Comparison of ENCODE assay signal across 1 cellular context in genomic region chr1:205749094-205749825, GRCh38.
TF ChIP-seq lines count a peak whose summit lies in the region.

No MANE protein-coding gene starts in this region.

TF ChIP-seq in K562, 482 proteins besides CTCF, POLR2A, EP300 and RAD21 (continued from another document and continues in another):
- peak; percentile 71 for TF ChIP-seq ZNF407 (IDR thresholded peaks at IDR 0.05; ENCODE audit: low read depth)
- peak; percentile 19 for TF ChIP-seq SNRNP70 (optimal IDR thresholded peaks at IDR 0.05; ENCODE audit: low read depth, low read length)
- TF ChIP-seq HDAC3 (IDR thresholded peaks at IDR 0.05; ENCODE audit: borderline replicate concordance, partially characterized antibody): no peak
- TF ChIP-seq PPARD (CRISPR knock-in tag; IDR thresholded peaks at IDR 0.05): no peak
- no peak; a peak in 1 of 4 replicates for TF ChIP-seq FOXK2 (conservative IDR thresholded peaks at IDR 0.05 in 1 of 2, IDR thresholded peaks at IDR 0.05 in 1 of 2; ENCODE audit: low read depth in 2 of 2)
- TF ChIP-seq POLR3A (IDR thresholded peaks at IDR 0.05; ENCODE audit: borderline replicate concordance, extremely low read depth, insufficient read depth, insufficient read length): no peak
- TF ChIP-seq TFAP4 (CRISPR knock-in tag; IDR thresholded peaks at IDR 0.05; ENCODE audit: borderline replicate concordance): peak; percentile 86
- TF ChIP-seq CUX1 (CRISPR knock-in tag; IDR thresholded peaks at IDR 0.05): no peak
- TF ChIP-seq ARNT (IDR thresholded peaks at IDR 0.05): peak in 1 of 2 experiments; percentile 80; a peak in 1 of 4 replicates
- TF ChIP-seq ZNF830 (CRISPR knock-in tag; IDR thresholded peaks at IDR 0.05): peak; percentile 70
- peak; percentile 60 to 78; a peak in 3 of 4 replicates for TF ChIP-seq SRF (CRISPR knock-in tag; IDR thresholded peaks at IDR 0.05)
- peak in 2 of 3 experiments; percentile 62 to 72 for TF ChIP-seq YY1 (IDR thresholded peaks at IDR 0.05; ENCODE audit: borderline replicate concordance in 1 of 3, control insufficient read depth in 1 of 3, extremely low read depth in 1 of 3, insufficient read depth in 3 of 3, insufficient read length in 1 of 3, insufficient replicate concordance in 2 of 3, low read depth in 1 of 3, low read length in 2 of 3)
- peak; percentile 67 for TF ChIP-seq MAX (CRISPR knock-in tag; IDR thresholded peaks at IDR 0.05)
- TF ChIP-seq ZNF324 (CRISPR knock-in tag; IDR thresholded peaks at IDR 0.05): 0 out of 2 replicates have a peak, but pooled peaks have one; percentile 43
- TF ChIP-seq OTX1 (CRISPR knock-in tag; IDR thresholded peaks at IDR 0.05): peak; percentile 90; the same call in 1 of the 2 replicates
- peak; percentile 69; the same call in 1 of the 2 replicates for TF ChIP-seq KLF1 (tag; IDR thresholded peaks at IDR 0.05)
- no peak for TF ChIP-seq IRF1 (CRISPR knock-in tag; IDR thresholded peaks at IDR 0.05; ENCODE audit: borderline replicate concordance)
- TF ChIP-seq ZNF212 (CRISPR knock-in tag; IDR thresholded peaks at IDR 0.05): peak; percentile 64; the same call in 1 of the 2 replicates
- TF ChIP-seq SMARCE1 (IDR thresholded peaks at IDR 0.05): peak; percentile 67; the same call in 1 of the 2 replicates
- TF ChIP-seq POLR2H (tag; IDR thresholded peaks at IDR 0.05; ENCODE audit: low read depth): peak; percentile 43
- peak; percentile 71; the same call in 1 of the 2 replicates for TF ChIP-seq FOXO4 (CRISPR knock-in tag; IDR thresholded peaks at IDR 0.05)
- TF ChIP-seq TAF15 (IDR thresholded peaks at IDR 0.05; ENCODE audit: low read depth, low read length): no peak
- TF ChIP-seq ELK3 (CRISPR knock-in tag; IDR thresholded peaks at IDR 0.05): peak; percentile 70; the same call in 1 of the 2 replicates
- TF ChIP-seq ESRRA (IDR thresholded peaks at IDR 0.05; ENCODE audit: borderline replicate concordance, low read depth): peak; percentile 49
- peak; percentile 94 for TF ChIP-seq SP1 (CRISPR knock-in tag; IDR thresholded peaks at IDR 0.05)
- no peak for TF ChIP-seq NELFE (IDR thresholded peaks at IDR 0.05; ENCODE audit: insufficient read depth, insufficient read length)
- peak; percentile 54 for TF ChIP-seq REST (CRISPR knock-in tag; IDR thresholded peaks at IDR 0.05; ENCODE audit: low read depth)
- TF ChIP-seq ERF (CRISPR knock-in tag; IDR thresholded peaks at IDR 0.05): peak; percentile 89
- peak; percentile 72 for TF ChIP-seq HNRNPH1 (optimal IDR thresholded peaks at IDR 0.05; ENCODE audit: low read depth, low read length)
- peak in 1 of 2 experiments; percentile 18; a peak in 1 of 4 replicates for TF ChIP-seq MLX (CRISPR knock-in tag; conservative IDR thresholded peaks at IDR 0.05)
- peak; percentile 85 for TF ChIP-seq ZBTB17 (CRISPR knock-in tag; IDR thresholded peaks at IDR 0.05)
- peak; percentile 40; the same call in 1 of the 2 replicates for TF ChIP-seq FOXM1 (IDR thresholded peaks at IDR 0.05; ENCODE audit: low read depth)
- no peak for TF ChIP-seq FOXM1 (CRISPR knock-in tag; IDR thresholded peaks at IDR 0.05; ENCODE audit: low read depth)
- TF ChIP-seq PCBP1 (IDR thresholded peaks at IDR 0.05; ENCODE audit: low read depth, low read length, poor library complexity, severe bottlenecking): peak; percentile 79
- peak; percentile 96 for TF ChIP-seq CHD2 (IDR thresholded peaks at IDR 0.05; ENCODE audit: low read depth, low read length)
